In the genomic region with DNA sequence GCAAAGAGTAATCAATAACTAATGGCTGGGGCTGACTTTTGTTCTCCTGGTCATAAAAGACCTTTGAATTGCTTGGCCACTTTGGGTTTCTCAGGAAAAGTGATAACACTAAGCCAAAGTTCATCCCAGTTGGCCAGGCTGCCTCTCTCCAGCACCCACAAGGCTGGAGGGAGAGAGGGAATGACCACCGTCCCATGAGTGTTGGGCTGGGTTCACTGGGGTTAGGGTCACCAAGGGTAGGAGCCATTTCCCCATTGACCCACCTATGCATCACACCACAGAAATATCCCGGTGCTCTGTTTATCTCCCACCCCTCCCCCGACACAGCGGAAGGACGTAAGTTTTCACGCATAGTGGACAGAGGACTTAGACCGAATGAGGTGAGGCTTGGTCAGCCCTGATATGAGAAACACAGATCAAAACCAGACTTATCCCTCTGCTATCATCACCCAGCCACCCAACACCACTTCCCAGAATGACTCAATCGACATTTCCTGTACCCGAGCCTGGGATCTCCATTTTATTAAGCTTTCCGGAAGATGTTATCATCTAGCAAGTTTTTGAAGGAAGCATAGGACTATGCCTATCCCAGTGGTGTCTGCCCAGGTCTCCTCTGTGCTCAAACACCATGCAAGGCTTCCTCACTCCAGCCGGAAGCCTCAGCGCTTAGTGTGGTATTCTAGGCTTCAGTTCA, we compare ENCODE assay signal across 20 cellular contexts. TPM values are rescaled to one million over a fixed set of nuclear protein-coding genes. Genes with fewer than 3 reads are reported as not detected.
A peak's percentile ranks its signal among the peaks of the same experiment; 100 is the strongest.
DNase-seq lines count a peak whose midpoint lies in the region; ATAC-seq, FAIRE-seq and TF ChIP-seq lines count a peak whose summit lies in the region.
"Had no signal": no experiment of that assay in that cellular context is flagged by ENCODE, and none has a peak within 500 bp of the region (broad histone marks: within the 10 kb centered on the region; RNA-seq: fewer than 3 reads in every experiment).

No MANE protein-coding gene starts in this region.

- ATAC-seq in lung (ENCODE audit: insufficient read depth, low FRiP score) (no peak), GM19351 (IDR thresholded peaks at IDR 0.05; ENCODE audit: unreplicated experiment) (no peak)

- H3K27me3 ChIP-seq in Peyer's patch: no peaks in the 10 kb centered on the region
- peaks cover 10 to 19% of the 10 kb centered on the region in 2 experiments for H3K27me3 ChIP-seq in endothelial cell of umbilical vein (ENCODE audit: control insufficient read depth in 2 of 2, insufficient read depth in 2 of 2, low read length in 2 of 2)
- no peaks in the 10 kb centered on the region for H3K27me3 ChIP-seq in lung (ENCODE audit: control insufficient read depth, insufficient read depth)
- H3K27me3 ChIP-seq in esophagus squamous epithelium: peaks cover 0 to 11% (median 0%) of the 10 kb centered on the region in 4 donors

- POLR2A ChIA-PET in endothelial cell of umbilical vein (lab: Charles Lee): no interaction called here

- H3K79me2 ChIP-seq in endothelial cell of umbilical vein (ENCODE audit: control insufficient read depth, insufficient read depth, low read length): no peaks in the 10 kb centered on the region

- H3K27ac ChIP-seq in Peyer's patch (peak overlapping the region in 2 of 4 donors; percentile 75 to 80), endothelial cell of umbilical vein (ENCODE audit: insufficient read depth, low read depth, low read length) (no peak overlapping the region), lung (ENCODE audit: low read depth in 1 of 2, low read length in 1 of 2) (no peak overlapping the region), esophagus squamous epithelium (no peak overlapping the region)
- H3K27ac ChIP-seq: SJCRH30 had no signal

- dilution Hi-C loops in endothelial cell of umbilical vein (cut with MboI; ENCODE audit: extremely low pct_ligation_motif_present, low sequenced_read_pairs): no loop called here

- H3K4me2 ChIP-seq in endothelial cell of umbilical vein (ENCODE audit: insufficient read depth, low read length): no peak overlapping the region

- H3K9ac ChIP-seq in endothelial cell of umbilical vein (replicated peaks; ENCODE audit: extremely low read depth, insufficient read depth, low read length): no peak overlapping the region

- peak; percentile 8 for DNase-seq in ELR (ENCODE audit: low read depth)
- DNase-seq in Peyer's patch: peak in 2 of 3 donors; percentile 67 to 75
- DNase-seq in endothelial cell of umbilical vein (ENCODE audit: low read depth, low spot score): no peak
- DNase-seq in lung (ENCODE audit: low spot score): peak; percentile 19
- no peak for DNase-seq in esophagus squamous epithelium (lab: John Stamatoyannopoulos, UW)
- DNase-seq in ureter (ENCODE audit: low spot score): no peak
- DNase-seq in effector CD4-positive, alpha-beta T cell: no peak
- DNase-seq: ACHN; CD4-positive, CD25-positive, alpha-beta regulatory T cell; DMS79 treated with DMSO at 0.1 percent for 48 hours; GDM1; H7; IMR-90; MV-4-11; NCI-H1436; NCI-H2029 treated with DMSO at 0.1 percent for 48 hours; NCI-H524; SJCRH30 had no signal

- TF ChIP-seq CTCF in Peyer's patch (IDR thresholded peaks at IDR 0.05): no peak
- no peak for TF ChIP-seq CTCF in endothelial cell of umbilical vein (IDR thresholded peaks at IDR 0.05; ENCODE audit: extremely low read depth in 1 of 2, insufficient read depth in 1 of 2, low read depth in 1 of 2, low read length in 2 of 2)
- TF ChIP-seq CTCF in lung (IDR thresholded peaks at IDR 0.05; ENCODE audit: control extremely low read depth, extremely low read depth): no peak
- no peak for TF ChIP-seq CTCF in esophagus squamous epithelium (IDR thresholded peaks at IDR 0.05)

- intact Hi-C loops in endothelial cell of umbilical vein (cut with micrococcal nuclease): no loop called here
- intact Hi-C loops in esophagus squamous epithelium (cut with DNase I): no loop called here

- H3K4me3 ChIP-seq in Peyer's patch (no peak overlapping the region), endothelial cell of umbilical vein (replicated peaks in 1 of 3; ENCODE audit: insufficient read depth in 1 of 3, low read depth in 1 of 3, low read length in 3 of 3) (no peak overlapping the region), lung (no peak overlapping the region), esophagus squamous epithelium (no peak overlapping the region)
- H3K4me3 ChIP-seq: SJCRH30 had no signal

- peak; percentile 33 for FAIRE-seq in endothelial cell of umbilical vein (lab: Jason Lieb, UNC)
- FAIRE-seq: D721Med had no signal

- WGBS in lung, 2 donors: 82 to 84% methylated on average over 12 of the region's 12 CpGs
- 97 to 98% methylated on average over 10 to 11 of the region's 12 CpGs for WGBS in esophagus squamous epithelium, 2 donors

- no peak overlapping the region for H2AFZ ChIP-seq in endothelial cell of umbilical vein (ENCODE audit: low read depth, low read length)

- H3K9me3 ChIP-seq in Peyer's patch (no peaks in the 10 kb centered on the region), endothelial cell of umbilical vein (replicated peaks; ENCODE audit: control insufficient read depth, insufficient read depth, low read length) (no peaks in the 10 kb centered on the region), lung (ENCODE audit: control insufficient read depth in 2 of 2, insufficient read depth in 1 of 2, low read length in 1 of 2) (no peaks in the 10 kb centered on the region), esophagus squamous epithelium (no peaks in the 10 kb centered on the region)
- H3K9me3 ChIP-seq: SJCRH30 had no signal

- H4K20me1 ChIP-seq in endothelial cell of umbilical vein (replicated peaks; ENCODE audit: control insufficient read depth, extremely low read depth, insufficient read depth, low read length): no peaks in the 10 kb centered on the region

- CTCF ChIA-PET in endothelial cell of umbilical vein (lab: Charles Lee): interaction anchor here (1.2 kb wide), 1 partner anchor 36 kb away, joined by 8 read pairs; no protein-coding TSS in a partner anchor

- H3K9me1 ChIP-seq in endothelial cell of umbilical vein (replicated peaks; ENCODE audit: control insufficient read depth, extremely low read depth, insufficient read depth, low read length): no peaks in the 10 kb centered on the region

- TF ChIP-seq POLR2A in Peyer's patch (IDR thresholded peaks at IDR 0.05): no peak
- TF ChIP-seq POLR2A in endothelial cell of umbilical vein (IDR thresholded peaks at IDR 0.05; ENCODE audit: low read depth, low read length): no peak
- TF ChIP-seq POLR2A in esophagus squamous epithelium (IDR thresholded peaks at IDR 0.05): no peak

- H3K36me3 ChIP-seq in Peyer's patch (no peaks in the 10 kb centered on the region), endothelial cell of umbilical vein (ENCODE audit: control insufficient read depth in 2 of 2, extremely low read depth in 1 of 2, insufficient read depth in 2 of 2, low read length in 2 of 2) (no peaks in the 10 kb centered on the region), lung (ENCODE audit: control insufficient read depth in 2 of 2, insufficient read depth in 2 of 2, low read length in 2 of 2) (no peaks in the 10 kb centered on the region), esophagus squamous epithelium (no peaks in the 10 kb centered on the region)
- H3K36me3 ChIP-seq: SJCRH30 had no signal

- H3K4me1 ChIP-seq in Peyer's patch (peaks cover 0 to 4% (median 0%) of the 10 kb centered on the region in 4 donors), endothelial cell of umbilical vein (ENCODE audit: control insufficient read depth, extremely low read depth, insufficient read depth, low read length) (peaks cover 3% of the 10 kb centered on the region), lung (ENCODE audit: control insufficient read depth in 2 of 2, insufficient read depth in 2 of 2, low read length in 2 of 2) (no peaks in the 10 kb centered on the region), esophagus squamous epithelium (no peaks in the 10 kb centered on the region)
- H3K4me1 ChIP-seq: SJCRH30 had no signal

- BruUV-seq in endothelial cell of umbilical vein (replicated peaks; lab: Mats Ljungman, UMichigan): no TSS peak

TF ChIP-seq in endothelial cell of umbilical vein, 7 proteins besides CTCF, POLR2A, EP300 and RAD21:
- no peak for TF ChIP-seq EZH2 (IDR thresholded peaks at IDR 0.05; ENCODE audit: borderline replicate concordance, low read depth, low read length, severe bottlenecking)
- peak; percentile 38 for TF ChIP-seq GATA2 (IDR thresholded peaks at IDR 0.05; ENCODE audit: insufficient read depth, insufficient read length, low read depth, low read length)
- TF ChIP-seq, protein P1, sequence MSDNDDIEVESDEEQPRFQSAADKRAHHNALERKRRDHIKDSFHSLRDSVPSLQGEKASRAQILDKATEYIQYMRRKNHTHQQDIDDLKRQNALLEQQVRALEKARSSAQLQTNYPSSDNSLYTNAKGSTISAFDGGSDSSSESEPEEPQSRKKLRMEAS (IDR thresholded peaks at IDR 0.05; ENCODE audit: insufficient read depth, insufficient read length): no peak
TF ChIP-seq in endothelial cell of umbilical vein: peak in this region for 1.

RNA-seq across cellular contexts. Expression of a gene that starts 27.0 kb away (rescaled TPM):
- 10 to 100 TPM; 36.8 to 53.6 (median 46.7) TPM for total RNA-seq in Peyer's patch
- 2.1 and 2.8 TPM in 2 replicates for total RNA-seq in endothelial cell of umbilical vein
- 0.24 and 0.26 TPM in 2 replicates for polyA plus RNA-seq in endothelial cell of umbilical vein
- 0.28 and 0.48 TPM in 2 replicates for polyA plus RNA-seq in endothelial cell of umbilical vein (2011; cell fraction: cytosol; rRNA removed)
- 1.3 and 1.6 TPM in 2 replicates for polyA plus RNA-seq in endothelial cell of umbilical vein (2011; cell fraction: nucleus; rRNA removed)
- 1.00 and 1.2 TPM in 2 replicates for polyA plus RNA-seq in endothelial cell of umbilical vein (2012)
- 0.92 and 1.0 TPM in 2 replicates for polyA minus RNA-seq in endothelial cell of umbilical vein
- 2.7 TPM for polyA minus RNA-seq in endothelial cell of umbilical vein (2011; cell fraction: cytosol; rRNA and poly(A)+ RNA removed)
- 1.3 and 1.5 TPM in 2 replicates for polyA minus RNA-seq in endothelial cell of umbilical vein (2011; cell fraction: nucleus; rRNA and poly(A)+ RNA removed)
- 10 to 100 TPM in 1 of 2 donors, 1 to 10 TPM in 1; 2.0 to 11.0 TPM for total RNA-seq in lung
- polyA plus RNA-seq in lung: 1 to 10 TPM; 1.4 to 2.9 TPM
- 10 to 100 TPM in 2 of 4 donors, 1 to 10 TPM in 2; 8.9 to 15.4 (median 11.9) TPM for total RNA-seq in esophagus squamous epithelium
- total RNA-seq in ureter: 36.1 TPM

Comparison
In these comparisons a context has a peak if more than half of its experiments do, and no peak if none do; other contexts are left out.
1. DNase-seq: peak in ELR (single experiment), Peyer's patch (2 of 3) and lung (single experiment); none in endothelial cell of umbilical vein (single experiment), esophagus squamous epithelium (single experiment), ureter (single experiment) and effector CD4-positive, alpha-beta T cell (single experiment).